ENCODE assay signal across 29 cellular contexts in genomic region chrX:20001615-20002014, GRCh38.
"Had no signal": no experiment of that assay in that cellular context is flagged by ENCODE, and none has a peak within 500 bp of the region (broad histone marks: within the 10 kb centered on the region; RNA-seq: fewer than 3 reads in every experiment).

No MANE protein-coding gene starts in this region.

- H3K27ac ChIP-seq: breast epithelium, epithelial cell of prostate, esophagus squamous epithelium, heart right ventricle, left ventricle myocardium inferior, ovary, prostate gland, spleen, transverse colon, WERI-Rb-1 had no signal

- FAIRE-seq: endometrium, islet of Langerhans had no signal

- H3K27me3 ChIP-seq: esophagus squamous epithelium, ovary, spleen, transverse colon had no signal

- DNase-seq: activated CD4-positive, alpha-beta memory T cell treated with anti-CD3 and anti-CD28 coated beads for 36 hours; activated CD4-positive, alpha-beta T cell treated with anti-CD3 and anti-CD28 coated beads, Interleukin-2, amount 10 ng/mL, durations not matched to agents 24 days and 14 days; activated CD4-positive, CD25-positive, alpha-beta regulatory T cell treated with anti-CD3 and anti-CD28 coated beads, Interleukin-2, amount 50 U/mL, for 72 hours; activated CD8-positive, alpha-beta memory T cell treated with anti-CD3 and anti-CD28 coated beads, Interleukin-2, amount 50 U/mL, for 48 hours; activated gamma-delta T cell treated with Interleukin-2 at 50 U/mL for 16 hours; activated naive CD4-positive, alpha-beta T cell treated with anti-CD3 and anti-CD28 coated beads, Interleukin-2, amount 50 U/mL, for 16 hours; activated T-cell treated with anti-CD3 and anti-CD28 coated beads, Interleukin-2, amount 50 U/mL, for 4 hours; amniotic stem cell; central memory CD4-positive, alpha-beta T cell; esophagus squamous epithelium; foreskin melanocyte; heart right ventricle; left ventricle myocardium inferior; mesendoderm; mucosa of descending colon; ovary; spleen; stimulated activated naive CD4-positive, alpha-beta T cell treated with Interleukin-2 at 50 U/mL for 16 hours; T-helper 17 cell; T1000; transverse colon; WERI-Rb-1 had no signal

- H3K36me3 ChIP-seq: breast epithelium, esophagus squamous epithelium, heart right ventricle, left ventricle myocardium inferior, ovary, prostate gland, spleen, transverse colon, WERI-Rb-1 had no signal

- H3K9me3 ChIP-seq: breast epithelium, esophagus squamous epithelium, heart right ventricle, left ventricle myocardium inferior, mucosa of descending colon, ovary, prostate gland, spleen, transverse colon had no signal

- ATAC-seq: activated T-cell treated with anti-CD3 and anti-CD28 coated beads, Interleukin-2, amount 50 U/mL, for 4 hours; activated T-helper 17 cell treated with anti-CD3 and anti-CD28 coated beads, Interleukin-2, amount 50 U/mL, for 72 hours; heart right ventricle; mucosa of descending colon; T-helper 17 cell had no signal

- H3K4me3 ChIP-seq: breast epithelium, esophagus squamous epithelium, heart right ventricle, left ventricle myocardium inferior, lung, mucosa of descending colon, ovary, prostate gland, spleen, transverse colon had no signal

- H3K4me1 ChIP-seq: breast epithelium, esophagus squamous epithelium, heart right ventricle, left ventricle myocardium inferior, prostate gland, spleen, transverse colon had no signal
